In the genomic region with DNA sequence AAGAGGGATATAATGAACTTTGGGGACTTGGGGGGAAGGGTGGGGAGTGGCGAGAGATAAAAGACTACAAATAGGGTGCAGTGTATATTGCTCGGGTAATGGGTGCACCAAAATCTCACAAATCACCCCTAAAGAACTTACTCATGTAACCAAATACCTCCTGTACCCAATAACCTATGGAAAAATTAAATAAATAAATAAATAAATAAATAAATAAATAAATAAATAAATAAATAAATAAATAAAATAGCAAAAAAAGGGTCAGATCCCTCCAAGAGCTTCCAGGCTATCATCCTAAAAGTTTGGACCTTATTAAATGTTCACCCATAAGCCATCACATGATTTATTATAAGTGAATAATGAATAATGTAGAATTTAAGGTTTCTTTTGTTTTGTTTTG, we compare ENCODE assay signal across 8 cellular contexts.
"Had no signal": no experiment of that assay in that cellular context is flagged by ENCODE, and none has a peak within 500 bp of the region (broad histone marks: within the 10 kb centered on the region; RNA-seq: fewer than 3 reads in every experiment).

No MANE protein-coding gene starts in this region.

- ATAC-seq: GM12878 had no signal

- H3K4me3 ChIP-seq: GM12878 had no signal

- DNase-seq: GDM1, GF-D8 had no signal

- FAIRE-seq: G401.6, GM12878, GM12891, GM12892, GM18507, GM19239 had no signal
